Comparison of ENCODE assay signal across 8 cellular contexts in genomic region chr15:64503197-64503596, GRCh38. TPM values are rescaled to one million over a fixed set of nuclear protein-coding genes. Genes with fewer than 3 reads are reported as not detected.
A peak's percentile ranks its signal among the peaks of the same experiment; 100 is the strongest.
DNase-seq lines count a peak whose midpoint lies in the region; ATAC-seq and TF ChIP-seq lines count a peak whose summit lies in the region.

No MANE protein-coding gene starts in this region.

- no peaks in the 10 kb centered on the region for H3K9me2 ChIP-seq in GM23338 (ENCODE audit: insufficient read depth)

- ATAC-seq in GM23338 (peak; percentile 46), HG03097 (IDR thresholded peaks at IDR 0.05; ENCODE audit: low FRiP score, unreplicated experiment) (no peak), GM19328 (IDR thresholded peaks at IDR 0.05; ENCODE audit: unreplicated experiment) (no peak)

- H3K4me1 ChIP-seq in GM23338 (ENCODE audit: insufficient read depth) (peaks cover 17% of the 10 kb centered on the region), NT2/D1 (ENCODE audit: insufficient read depth, insufficient read length) (peaks cover 2% of the 10 kb centered on the region), fibroblast of lung (ENCODE audit: control insufficient read depth, extremely low read depth, insufficient read depth, low read length) (peaks cover 28% of the 10 kb centered on the region)

- DNase-seq in GM23338 (ENCODE audit: low spot score) (peak; percentile 36), NT2/D1 (ENCODE audit: low read depth, low spot score) (peak; percentile 25), fibroblast of lung (ENCODE audit: low read depth in 2 of 2) (peak; percentile 63 to 66), renal cortical epithelial cell (ENCODE audit: low read depth) (peak; percentile 57), OCI-M2 (lab: John Stamatoyannopoulos, UW; ENCODE audit: unreplicated experiment) (no peak), NCI-H1436 treated with DMSO at 0.1 percent for 48 hours (lab: John Stamatoyannopoulos, UW) (no peak)

- H3K27me3 ChIP-seq in GM23338 (ENCODE audit: insufficient read depth) (no peaks in the 10 kb centered on the region), NT2/D1 (ENCODE audit: insufficient read depth, insufficient read length) (no peaks in the 10 kb centered on the region), fibroblast of lung (ENCODE audit: control insufficient read depth, insufficient read depth, low read length) (no peaks in the 10 kb centered on the region)

- H3K4me2 ChIP-seq in GM23338, result no peak overlapping the region; the same call in 1 of the 2 replicates
- H3K4me2 ChIP-seq in fibroblast of lung (ENCODE audit: extremely low read depth, insufficient read depth, low read length), result peak overlapping the region; percentile 73

- TF ChIP-seq CTCF in GM23338 (conservative IDR thresholded peaks at IDR 0.05; ENCODE audit: low read depth in 2 of 2), result no peak
- TF ChIP-seq CTCF in fibroblast of lung (conservative IDR thresholded peaks at IDR 0.05 in 1 of 2, IDR thresholded peaks at IDR 0.05 in 1 of 2; ENCODE audit: low read depth in 1 of 2, low read length in 2 of 2), result no peak

- no peaks in the 10 kb centered on the region for H3F3A ChIP-seq in GM23338 (replicated peaks; ENCODE audit: low read depth)

- peaks cover 2% of the 10 kb centered on the region for H3K27me3 Mint-ChIP-seq in GM23338 (ENCODE audit: insufficient read depth, low read depth, poor library complexity)

- peaks cover 24% of the 10 kb centered on the region for H3K36me3 Mint-ChIP-seq in GM23338 (ENCODE audit: low read depth)

- H4K20me1 ChIP-seq in GM23338 (replicated peaks; ENCODE audit: insufficient read depth) (peaks cover 68% of the 10 kb centered on the region), fibroblast of lung (ENCODE audit: control insufficient read depth, extremely low read depth, insufficient read depth, low read length) (no peaks in the 10 kb centered on the region)

- H3K79me2 ChIP-seq in GM23338 (replicated peaks; ENCODE audit: insufficient read depth) (peaks cover 99% of the 10 kb centered on the region), fibroblast of lung (ENCODE audit: control insufficient read depth, insufficient read depth, low read length) (peaks cover 14% of the 10 kb centered on the region)

- H3K4me3 ChIP-seq in GM23338 (no peak overlapping the region), NT2/D1 (ENCODE audit: insufficient read length, low read depth) (no peak overlapping the region), fibroblast of lung (replicated peaks in 1 of 4; ENCODE audit: control extremely low read depth in 1 of 4, insufficient read depth in 1 of 4, low read depth in 3 of 4, low read length in 4 of 4) (no peak overlapping the region)

- H3K9ac ChIP-seq in NT2/D1 (ENCODE audit: insufficient read length, low read depth) (no peak overlapping the region), fibroblast of lung (ENCODE audit: insufficient read depth, low read length) (no peak overlapping the region)

- no peak overlapping the region for H3K4me3 Mint-ChIP-seq in GM23338

- peak overlapping the region; percentile 13; the same call in 1 of the 2 replicates for H3K27ac Mint-ChIP-seq in GM23338

- H3K36me3 ChIP-seq in GM23338 (ENCODE audit: insufficient read depth), result peaks cover 7% of the 10 kb centered on the region; the same call in 1 of the 2 replicates
- peaks cover 52% of the 10 kb centered on the region for H3K36me3 ChIP-seq in NT2/D1 (ENCODE audit: insufficient read depth, insufficient read length, low read length)
- H3K36me3 ChIP-seq in fibroblast of lung (ENCODE audit: control insufficient read depth, insufficient read depth, low read length), result peaks cover 9% of the 10 kb centered on the region

- H3K9me3 Mint-ChIP-seq in GM23338, result no peaks in the 10 kb centered on the region

- H2AFZ ChIP-seq in GM23338 (no peak overlapping the region), fibroblast of lung (ENCODE audit: low read length) (peak overlapping the region; percentile 4)

- peaks cover 28% of the 10 kb centered on the region for H3K4me1 Mint-ChIP-seq in GM23338

- H3K9me3 ChIP-seq in NT2/D1 (ENCODE audit: insufficient read depth, low read length) (no peaks in the 10 kb centered on the region), fibroblast of lung (ENCODE audit: control insufficient read depth, insufficient read depth, low read depth, low read length) (no peaks in the 10 kb centered on the region)

- H3K27ac ChIP-seq in GM23338 (ENCODE audit: low read depth) (0 out of 2 replicates have a peak overlapping the region, but pooled peaks have one; percentile 67), fibroblast of lung (ENCODE audit: insufficient read depth, low read length) (peak overlapping the region; percentile 70)

TF ChIP-seq in GM23338, 12 proteins besides CTCF, POLR2A, EP300 and RAD21:
- TF ChIP-seq JUNB (IDR thresholded peaks at IDR 0.05; ENCODE audit: unreplicated experiment) (no peak), ZNF331 (CRISPR knock-in tag; IDR thresholded peaks at IDR 0.05; ENCODE audit: low read depth) (no peak), STAT1 (IDR thresholded peaks at IDR 0.05; ENCODE audit: unreplicated experiment) (no peak), CREB1 (CRISPR knock-in tag; IDR thresholded peaks at IDR 0.05; ENCODE audit: low read depth) (no peak), ETS1 (IDR thresholded peaks at IDR 0.05) (no peak), POLR2AphosphoS5 (IDR thresholded peaks at IDR 0.05; ENCODE audit: low read depth) (no peak), NANOG (IDR thresholded peaks at IDR 0.05; ENCODE audit: borderline replicate concordance) (no peak), EZH2 (IDR thresholded peaks at IDR 0.05; ENCODE audit: low read depth, unreplicated experiment) (no peak), EZH2phosphoT487 (IDR thresholded peaks at IDR 0.05; ENCODE audit: unreplicated experiment) (no peak), REST (IDR thresholded peaks at IDR 0.05; ENCODE audit: unreplicated experiment) (no peak), ZNF114 (CRISPR knock-in tag; IDR thresholded peaks at IDR 0.05) (no peak)

RNA-seq across cellular contexts. Expression of gene ZNF609, which starts 42.8 kb away (rescaled TPM):
- 34.2 and 40.2 TPM in 2 replicates for total RNA-seq in GM23338 (2014; rRNA removed; shearing (Covaris generic))
- polyA plus RNA-seq in GM23338 (2016; fragmentation: Nextera tagmentation; extraction: Ambion mirVana) (26.4 and 29.6 TPM in 2 replicates), fibroblast of lung (10.8 and 13.1 TPM in 2 replicates)
- total RNA-seq in fibroblast of lung (11.3 and 14.7 TPM in 2 replicates), renal cortical epithelial cell (12.0 and 35.6 TPM in 2 replicates)
- polyA plus RNA-seq in fibroblast of lung (2012), result 10.0 and 13.0 TPM in 2 replicates
- 20.6 and 154 TPM in 2 replicates for polyA minus RNA-seq in fibroblast of lung (ENCODE audit: low replicate concordance)

Comparison
In these comparisons a context has a peak if more than half of its experiments do, and no peak if none do; other contexts are left out.
1. DNase-seq: peak in GM23338 (single experiment), NT2/D1 (single experiment), fibroblast of lung (2 of 2) and renal cortical epithelial cell (single experiment); none in OCI-M2 (single experiment) and NCI-H1436 treated with DMSO at 0.1 percent for 48 hours (single experiment).